ENCODE assay signal across 16 cellular contexts in genomic region chr11:61837411-61838005, GRCh38.
"Had no signal": no experiment of that assay in that cellular context is flagged by ENCODE, and none has a peak within 500 bp of the region (broad histone marks: within the 10 kb centered on the region; RNA-seq: fewer than 3 reads in every experiment).

No MANE protein-coding gene starts in this region.

- H3K4me3 ChIP-seq: cardiac muscle cell, coronary artery, gastroesophageal sphincter, hepatocyte, skin epidermis, thyroid gland, uterus had no signal

- H3K9me3 Mint-ChIP-seq: activated CD4-positive, alpha-beta memory T cell treated with anti-CD3 and anti-CD28 coated beads for 36 hours; activated T-cell treated with anti-CD3 and anti-CD28 coated beads, Interleukin-2, amount 50 U/mL, for 72 hours had no signal

- H3K36me3 ChIP-seq: thyroid gland, uterus had no signal

- H2AFZ ChIP-seq: hepatocyte had no signal

- H3K27ac ChIP-seq: cardiac muscle cell, coronary artery, epithelial cell of prostate, gastroesophageal sphincter, hepatocyte, skin epidermis, thyroid gland, uterus had no signal

- H3K27me3 Mint-ChIP-seq: T-helper 17 cell had no signal

- ATAC-seq: activated T-cell treated with anti-CD3 and anti-CD28 coated beads, Interleukin-2, amount 50 U/mL, for 72 hours; gastroesophageal sphincter; T-helper 17 cell had no signal

- H3K9me3 ChIP-seq: gastroesophageal sphincter, thyroid gland, uterus had no signal

- H3K4me3 Mint-ChIP-seq: activated CD4-positive, alpha-beta memory T cell treated with anti-CD3 and anti-CD28 coated beads for 36 hours; activated T-cell treated with anti-CD3 and anti-CD28 coated beads, Interleukin-2, amount 50 U/mL, for 72 hours; T-helper 17 cell had no signal

- DNase-seq: activated CD4-positive, alpha-beta memory T cell treated with anti-CD3 and anti-CD28 coated beads for 36 hours; activated CD4-positive, CD25-positive, alpha-beta regulatory T cell treated with anti-CD3 and anti-CD28 coated beads, Interleukin-2, amount 50 U/mL, for 72 hours; activated naive CD4-positive, alpha-beta T cell; activated T-cell treated with anti-CD3 and anti-CD28 coated beads, Interleukin-2, amount 50 U/mL, for 72 hours; effector CD8-positive, alpha-beta T cell; kidney glomerular epithelial cell; midbrain; T-helper 17 cell; thyroid gland; uterus had no signal

- H3K27ac Mint-ChIP-seq: activated CD4-positive, alpha-beta memory T cell treated with anti-CD3 and anti-CD28 coated beads for 36 hours; activated T-cell treated with anti-CD3 and anti-CD28 coated beads, Interleukin-2, amount 50 U/mL, for 72 hours; T-helper 17 cell had no signal

- H3K27me3 ChIP-seq: cardiac muscle cell, gastroesophageal sphincter, hepatocyte, thyroid gland, uterus had no signal

- H3K4me2 ChIP-seq: hepatocyte had no signal
